8 cellular contexts compared by ENCODE assay signal in genomic region chr7:50197547-50197946, GRCh38.
DNase-seq lines count a peak whose midpoint lies in the region; ATAC-seq and TF ChIP-seq lines count a peak whose summit lies in the region.
"Had no signal": no experiment of that assay in that cellular context is flagged by ENCODE, and none has a peak within 500 bp of the region (broad histone marks: within the 10 kb centered on the region; RNA-seq: fewer than 3 reads in every experiment).

No MANE protein-coding gene starts in this region.

- in situ Hi-C loops in transverse colon (cut with MboI; ENCODE audit: low pct_ligation_motif_present in 1 of 4, low pct_unique_long_range_greater_than_20kb in 1 of 4, low sequenced_read_pairs in 3 of 4), result no loop called here

- peak; percentile 74 for ATAC-seq in GM19395 (IDR thresholded peaks at IDR 0.05; ENCODE audit: unreplicated experiment)
- peak; percentile 66 for ATAC-seq in HG03064 (IDR thresholded peaks at IDR 0.05; ENCODE audit: low read depth, unreplicated experiment)
- peak; percentile 31 for ATAC-seq in mucosa of descending colon

- H3K4me1 ChIP-seq in mucosa of descending colon (ENCODE audit: low read depth) (no peaks in the 10 kb centered on the region), transverse colon (no peaks in the 10 kb centered on the region), sigmoid colon (no peaks in the 10 kb centered on the region)

- H3K27ac ChIP-seq in transverse colon, result no peak overlapping the region
- H3K27ac ChIP-seq in sigmoid colon, result no peak overlapping the region
- H3K27ac ChIP-seq: thoracic aorta had no signal

- 67 to 71% methylated on average over 9 of the region's 9 CpGs for WGBS in transverse colon (ENCODE audit: low coverage in 1 of 2), 2 donors
- 61 to 68% methylated on average over 9 of the region's 9 CpGs for WGBS in sigmoid colon, 2 donors

- H3K4me3 ChIP-seq in mucosa of descending colon (no peak overlapping the region), transverse colon (no peak overlapping the region), sigmoid colon (no peak overlapping the region)
- H3K4me3 ChIP-seq: thoracic aorta had no signal

- TF ChIP-seq EP300 in transverse colon (IDR thresholded peaks at IDR 0.05; ENCODE audit: low read depth) (no peak), sigmoid colon (IDR thresholded peaks at IDR 0.05) (no peak)

- H3K36me3 ChIP-seq in mucosa of descending colon (ENCODE audit: low read depth), result no peaks in the 10 kb centered on the region
- no peaks in the 10 kb centered on the region for H3K36me3 ChIP-seq in transverse colon
- no peaks in the 10 kb centered on the region for H3K36me3 ChIP-seq in sigmoid colon
- H3K36me3 ChIP-seq: thoracic aorta had no signal

- DNase-seq in activated CD4-positive, alpha-beta T cell treated with anti-CD3 and anti-CD28 coated beads for 48 hours, result peak; percentile 88
- DNase-seq in mucosa of descending colon (no peak), transverse colon (no peak), sigmoid colon (no peak), mucosa of gallbladder (ENCODE audit: low spot score) (no peak)

- no peak for TF ChIP-seq CTCF in mucosa of descending colon (IDR thresholded peaks at IDR 0.05)
- TF ChIP-seq CTCF in transverse colon (IDR thresholded peaks at IDR 0.05), result no peak
- no peak for TF ChIP-seq CTCF in sigmoid colon (IDR thresholded peaks at IDR 0.05)

- H3K27me3 ChIP-seq in transverse colon, result no peaks in the 10 kb centered on the region
- H3K27me3 ChIP-seq in sigmoid colon, result no peaks in the 10 kb centered on the region

- intact Hi-C loops in mucosa of descending colon (cut with DNase I, micrococcal nuclease) (no loop called here), transverse colon (cut with DNase I; ENCODE audit: low total_unique reads) (no loop called here), sigmoid colon (cut with DNase I) (no loop called here)

- H3K9me3 ChIP-seq in mucosa of descending colon, result no peaks in the 10 kb centered on the region
- no peaks in the 10 kb centered on the region for H3K9me3 ChIP-seq in transverse colon
- no peaks in the 10 kb centered on the region for H3K9me3 ChIP-seq in sigmoid colon
- H3K9me3 ChIP-seq: thoracic aorta had no signal

- TF ChIP-seq POLR2A in transverse colon (IDR thresholded peaks at IDR 0.05) (no peak), sigmoid colon (IDR thresholded peaks at IDR 0.05) (no peak)
